In the genomic region with DNA sequence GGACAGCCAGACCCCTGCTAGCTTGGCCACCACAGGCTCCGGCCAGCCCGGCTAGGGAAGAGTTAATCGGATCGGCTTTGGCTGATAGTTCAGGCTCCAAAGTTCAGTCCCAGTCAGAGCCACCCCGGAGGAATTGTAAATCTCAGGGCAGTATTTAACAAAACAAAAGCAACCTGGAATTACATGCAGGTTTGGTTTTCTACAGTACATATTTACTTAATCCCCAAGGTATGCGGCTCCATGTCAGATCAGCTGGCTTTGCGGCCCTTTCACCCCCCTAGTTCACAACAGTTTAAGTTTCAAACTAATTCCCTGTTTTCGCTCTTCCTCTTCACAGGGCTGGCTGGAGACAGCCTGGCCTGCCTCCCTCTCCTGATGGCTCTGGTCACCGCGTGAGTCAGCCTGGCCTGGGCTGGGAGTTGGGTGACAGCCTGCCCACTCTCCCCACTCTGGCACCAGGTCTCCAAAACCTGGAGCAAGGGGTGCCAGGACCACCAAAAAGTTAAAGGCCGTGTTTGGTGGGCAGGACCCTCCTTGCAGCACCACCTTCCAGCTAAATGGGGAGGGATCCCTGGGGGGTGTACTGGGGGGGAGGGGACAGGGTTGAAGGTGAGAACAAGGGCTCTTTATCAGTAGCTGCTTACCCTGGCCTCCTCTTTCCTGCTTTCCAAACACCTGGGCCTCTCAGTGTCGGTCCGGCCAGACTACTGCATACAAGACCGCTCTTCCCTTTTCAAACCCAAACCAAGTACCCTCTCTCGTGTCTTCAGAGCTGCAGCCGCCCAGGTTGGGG, we compare ENCODE assay signal across 1 cellular context.
TF ChIP-seq lines count a peak whose summit lies in the region.

No MANE protein-coding gene starts in this region.

TF ChIP-seq in HepG2, 621 proteins besides CTCF, POLR2A, EP300 and RAD21 (continued from another document and continues in another):
- TF ChIP-seq ISX (CRISPR knock-in tag; conservative IDR thresholded peaks at IDR 0.05) (no peak), ZNF317 (CRISPR knock-in tag; IDR thresholded peaks at IDR 0.05) (0 out of 2 replicates have a peak, but pooled peaks have one; percentile 71), EED (CRISPR knock-in tag; IDR thresholded peaks at IDR 0.05) (peak; percentile 72; the same call in 1 of the 2 replicates), YEATS2 (CRISPR knock-in tag; IDR thresholded peaks at IDR 0.05; ENCODE audit: borderline replicate concordance) (no peak), RBM22 (optimal IDR thresholded peaks at IDR 0.05; ENCODE audit: low read length) (peak; percentile 92), ZC3H13 (CRISPR knock-in tag; IDR thresholded peaks at IDR 0.05) (0 out of 2 replicates have a peak, but pooled peaks have one; percentile 43), STAT5B (CRISPR knock-in tag; IDR thresholded peaks at IDR 0.05) (no peak), ZNF709 (CRISPR knock-in tag; IDR thresholded peaks at IDR 0.05) (no peak), MTA3 (CRISPR knock-in tag; IDR thresholded peaks at IDR 0.05) (no peak), ZNF883 (CRISPR knock-in tag; IDR thresholded peaks at IDR 0.05; ENCODE audit: not compliant biosample characterization) (peak; percentile 80), KLF15 (CRISPR knock-in tag; IDR thresholded peaks at IDR 0.05; ENCODE audit: borderline replicate concordance) (peak; percentile 40; the same call in 1 of the 2 replicates), ZNF510 (CRISPR knock-in tag; IDR thresholded peaks at IDR 0.05; ENCODE audit: low read depth) (no peak), ARNT2 (CRISPR knock-in tag; IDR thresholded peaks at IDR 0.05; ENCODE audit: low read depth) (no peak), CBX2 (IDR thresholded peaks at IDR 0.05; ENCODE audit: low read depth, low read length) (no peak), CBX2 (CRISPR knock-in tag; IDR thresholded peaks at IDR 0.05; ENCODE audit: low read depth) (no peak), KLF11 (CRISPR knock-in tag; IDR thresholded peaks at IDR 0.05) (peak; percentile 75), EZH2 (conservative IDR thresholded peaks at IDR 0.05; ENCODE audit: low read depth, low read length) (no peak), RAD51 (IDR thresholded peaks at IDR 0.05; ENCODE audit: borderline replicate concordance) (no peak), SP5 (CRISPR knock-in tag; IDR thresholded peaks at IDR 0.05; ENCODE audit: borderline replicate concordance, low read depth) (peak; percentile 63), ZNF644 (CRISPR knock-in tag; IDR thresholded peaks at IDR 0.05; ENCODE audit: low read depth) (no peak), MTA1 (CRISPR knock-in tag; IDR thresholded peaks at IDR 0.05; ENCODE audit: borderline replicate concordance) (peak; percentile 61; the same call in 1 of the 2 replicates), KMT2B (CRISPR knock-in tag; IDR thresholded peaks at IDR 0.05) (no peak; the same call in 1 of the 2 replicates), ZBTB20 (CRISPR knock-in tag; IDR thresholded peaks at IDR 0.05; ENCODE audit: borderline replicate concordance, low read depth) (peak; percentile 69; the same call in 1 of the 2 replicates)
- TF ChIP-seq, protein P1, sequence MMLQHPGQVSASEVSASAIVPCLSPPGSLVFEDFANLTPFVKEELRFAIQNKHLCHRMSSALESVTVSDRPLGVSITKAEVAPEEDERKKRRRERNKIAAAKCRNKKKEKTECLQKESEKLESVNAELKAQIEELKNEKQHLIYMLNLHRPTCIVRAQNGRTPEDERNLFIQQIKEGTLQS (CRISPR knock-in tag; IDR thresholded peaks at IDR 0.05): no peak; the same call in none of the 2 replicates
- TF ChIP-seq, protein P2, sequence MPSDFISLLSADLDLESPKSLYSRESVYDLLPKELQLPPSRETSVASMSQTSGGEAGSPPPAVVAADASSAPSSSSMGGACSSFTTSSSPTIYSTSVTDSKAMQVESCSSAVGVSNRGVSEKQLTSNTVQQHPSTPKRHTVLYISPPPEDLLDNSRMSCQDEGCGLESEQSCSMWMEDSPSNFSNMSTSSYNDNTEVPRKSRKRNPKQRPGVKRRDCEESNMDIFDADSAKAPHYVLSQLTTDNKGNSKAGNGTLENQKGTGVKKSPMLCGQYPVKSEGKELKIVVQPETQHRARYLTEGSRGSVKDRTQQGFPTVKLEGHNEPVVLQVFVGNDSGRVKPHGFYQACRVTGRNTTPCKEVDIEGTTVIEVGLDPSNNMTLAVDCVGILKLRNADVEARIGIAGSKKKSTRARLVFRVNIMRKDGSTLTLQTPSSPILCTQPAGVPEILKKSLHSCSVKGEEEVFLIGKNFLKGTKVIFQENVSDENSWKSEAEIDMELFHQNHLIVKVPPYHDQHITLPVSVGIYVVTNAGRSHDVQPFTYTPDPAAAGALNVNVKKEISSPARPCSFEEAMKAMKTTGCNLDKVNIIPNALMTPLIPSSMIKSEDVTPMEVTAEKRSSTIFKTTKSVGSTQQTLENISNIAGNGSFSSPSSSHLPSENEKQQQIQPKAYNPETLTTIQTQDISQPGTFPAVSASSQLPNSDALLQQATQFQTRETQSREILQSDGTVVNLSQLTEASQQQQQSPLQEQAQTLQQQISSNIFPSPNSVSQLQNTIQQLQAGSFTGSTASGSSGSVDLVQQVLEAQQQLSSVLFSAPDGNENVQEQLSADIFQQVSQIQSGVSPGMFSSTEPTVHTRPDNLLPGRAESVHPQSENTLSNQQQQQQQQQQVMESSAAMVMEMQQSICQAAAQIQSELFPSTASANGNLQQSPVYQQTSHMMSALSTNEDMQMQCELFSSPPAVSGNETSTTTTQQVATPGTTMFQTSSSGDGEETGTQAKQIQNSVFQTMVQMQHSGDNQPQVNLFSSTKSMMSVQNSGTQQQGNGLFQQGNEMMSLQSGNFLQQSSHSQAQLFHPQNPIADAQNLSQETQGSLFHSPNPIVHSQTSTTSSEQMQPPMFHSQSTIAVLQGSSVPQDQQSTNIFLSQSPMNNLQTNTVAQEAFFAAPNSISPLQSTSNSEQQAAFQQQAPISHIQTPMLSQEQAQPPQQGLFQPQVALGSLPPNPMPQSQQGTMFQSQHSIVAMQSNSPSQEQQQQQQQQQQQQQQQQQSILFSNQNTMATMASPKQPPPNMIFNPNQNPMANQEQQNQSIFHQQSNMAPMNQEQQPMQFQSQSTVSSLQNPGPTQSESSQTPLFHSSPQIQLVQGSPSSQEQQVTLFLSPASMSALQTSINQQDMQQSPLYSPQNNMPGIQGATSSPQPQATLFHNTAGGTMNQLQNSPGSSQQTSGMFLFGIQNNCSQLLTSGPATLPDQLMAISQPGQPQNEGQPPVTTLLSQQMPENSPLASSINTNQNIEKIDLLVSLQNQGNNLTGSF (CRISPR knock-in tag; IDR thresholded peaks at IDR 0.05): no peak
- TF ChIP-seq, protein P3, sequence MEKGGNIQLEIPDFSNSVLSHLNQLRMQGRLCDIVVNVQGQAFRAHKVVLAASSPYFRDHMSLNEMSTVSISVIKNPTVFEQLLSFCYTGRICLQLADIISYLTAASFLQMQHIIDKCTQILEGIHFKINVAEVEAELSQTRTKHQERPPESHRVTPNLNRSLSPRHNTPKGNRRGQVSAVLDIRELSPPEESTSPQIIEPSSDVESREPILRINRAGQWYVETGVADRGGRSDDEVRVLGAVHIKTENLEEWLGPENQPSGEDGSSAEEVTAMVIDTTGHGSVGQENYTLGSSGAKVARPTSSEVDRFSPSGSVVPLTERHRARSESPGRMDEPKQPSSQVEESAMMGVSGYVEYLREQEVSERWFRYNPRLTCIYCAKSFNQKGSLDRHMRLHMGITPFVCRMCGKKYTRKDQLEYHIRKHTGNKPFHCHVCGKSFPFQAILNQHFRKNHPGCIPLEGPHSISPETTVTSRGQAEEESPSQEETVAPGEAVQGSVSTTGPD (CRISPR knock-in tag; IDR thresholded peaks at IDR 0.05): peak; percentile 87
- TF ChIP-seq, protein P4, sequence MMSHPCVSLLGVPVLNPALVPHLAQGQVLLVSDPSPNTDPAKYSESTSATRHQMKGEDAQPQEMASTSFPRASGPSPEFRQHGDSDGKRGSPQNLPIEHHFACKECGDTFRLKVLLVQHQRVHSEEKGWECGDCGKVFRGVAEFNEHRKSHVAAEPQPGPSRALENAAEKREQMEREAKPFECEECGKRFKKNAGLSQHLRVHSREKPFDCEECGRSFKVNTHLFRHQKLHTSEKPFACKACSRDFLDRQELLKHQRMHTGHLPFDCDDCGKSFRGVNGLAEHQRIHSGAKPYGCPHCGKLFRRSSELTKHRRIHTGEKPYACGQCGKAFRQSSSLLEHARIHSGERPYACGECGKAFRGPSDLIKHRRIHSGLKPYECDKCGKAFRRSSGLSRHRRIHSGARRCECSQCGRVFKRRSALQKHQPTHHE (CRISPR knock-in tag; IDR thresholded peaks at IDR 0.05; ENCODE audit: borderline replicate concordance): peak; percentile 87; the same call in 1 of the 2 replicates
- TF ChIP-seq, protein P5, sequence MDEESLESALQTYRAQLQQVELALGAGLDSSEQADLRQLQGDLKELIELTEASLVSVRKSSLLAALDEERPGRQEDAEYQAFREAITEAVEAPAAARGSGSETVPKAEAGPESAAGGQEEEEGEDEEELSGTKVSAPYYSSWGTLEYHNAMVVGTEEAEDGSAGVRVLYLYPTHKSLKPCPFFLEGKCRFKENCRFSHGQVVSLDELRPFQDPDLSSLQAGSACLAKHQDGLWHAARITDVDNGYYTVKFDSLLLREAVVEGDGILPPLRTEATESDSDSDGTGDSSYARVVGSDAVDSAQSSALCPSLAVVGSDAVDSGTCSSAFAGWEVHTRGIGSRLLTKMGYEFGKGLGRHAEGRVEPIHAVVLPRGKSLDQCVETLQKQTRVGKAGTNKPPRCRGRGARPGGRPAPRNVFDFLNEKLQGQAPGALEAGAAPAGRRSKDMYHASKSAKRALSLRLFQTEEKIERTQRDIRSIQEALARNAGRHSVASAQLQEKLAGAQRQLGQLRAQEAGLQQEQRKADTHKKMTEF (CRISPR knock-in tag; IDR thresholded peaks at IDR 0.05): peak; percentile 78
- TF ChIP-seq, protein P6, sequence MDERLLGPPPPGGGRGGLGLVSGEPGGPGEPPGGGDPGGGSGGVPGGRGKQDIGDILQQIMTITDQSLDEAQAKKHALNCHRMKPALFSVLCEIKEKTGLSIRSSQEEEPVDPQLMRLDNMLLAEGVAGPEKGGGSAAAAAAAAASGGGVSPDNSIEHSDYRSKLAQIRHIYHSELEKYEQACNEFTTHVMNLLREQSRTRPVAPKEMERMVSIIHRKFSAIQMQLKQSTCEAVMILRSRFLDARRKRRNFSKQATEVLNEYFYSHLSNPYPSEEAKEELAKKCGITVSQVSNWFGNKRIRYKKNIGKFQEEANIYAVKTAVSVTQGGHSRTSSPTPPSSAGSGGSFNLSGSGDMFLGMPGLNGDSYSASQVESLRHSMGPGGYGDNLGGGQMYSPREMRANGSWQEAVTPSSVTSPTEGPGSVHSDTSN (CRISPR knock-in tag; IDR thresholded peaks at IDR 0.05): no peak
- TF ChIP-seq, protein P7, sequence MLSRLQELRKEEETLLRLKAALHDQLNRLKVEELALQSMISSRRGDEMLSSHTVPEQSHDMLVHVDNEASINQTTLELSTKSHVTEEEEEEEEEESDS (CRISPR knock-in tag; IDR thresholded peaks at IDR 0.05; ENCODE audit: borderline replicate concordance): peak; percentile 87; the same call in 1 of the 2 replicates
- TF ChIP-seq, protein P8, sequence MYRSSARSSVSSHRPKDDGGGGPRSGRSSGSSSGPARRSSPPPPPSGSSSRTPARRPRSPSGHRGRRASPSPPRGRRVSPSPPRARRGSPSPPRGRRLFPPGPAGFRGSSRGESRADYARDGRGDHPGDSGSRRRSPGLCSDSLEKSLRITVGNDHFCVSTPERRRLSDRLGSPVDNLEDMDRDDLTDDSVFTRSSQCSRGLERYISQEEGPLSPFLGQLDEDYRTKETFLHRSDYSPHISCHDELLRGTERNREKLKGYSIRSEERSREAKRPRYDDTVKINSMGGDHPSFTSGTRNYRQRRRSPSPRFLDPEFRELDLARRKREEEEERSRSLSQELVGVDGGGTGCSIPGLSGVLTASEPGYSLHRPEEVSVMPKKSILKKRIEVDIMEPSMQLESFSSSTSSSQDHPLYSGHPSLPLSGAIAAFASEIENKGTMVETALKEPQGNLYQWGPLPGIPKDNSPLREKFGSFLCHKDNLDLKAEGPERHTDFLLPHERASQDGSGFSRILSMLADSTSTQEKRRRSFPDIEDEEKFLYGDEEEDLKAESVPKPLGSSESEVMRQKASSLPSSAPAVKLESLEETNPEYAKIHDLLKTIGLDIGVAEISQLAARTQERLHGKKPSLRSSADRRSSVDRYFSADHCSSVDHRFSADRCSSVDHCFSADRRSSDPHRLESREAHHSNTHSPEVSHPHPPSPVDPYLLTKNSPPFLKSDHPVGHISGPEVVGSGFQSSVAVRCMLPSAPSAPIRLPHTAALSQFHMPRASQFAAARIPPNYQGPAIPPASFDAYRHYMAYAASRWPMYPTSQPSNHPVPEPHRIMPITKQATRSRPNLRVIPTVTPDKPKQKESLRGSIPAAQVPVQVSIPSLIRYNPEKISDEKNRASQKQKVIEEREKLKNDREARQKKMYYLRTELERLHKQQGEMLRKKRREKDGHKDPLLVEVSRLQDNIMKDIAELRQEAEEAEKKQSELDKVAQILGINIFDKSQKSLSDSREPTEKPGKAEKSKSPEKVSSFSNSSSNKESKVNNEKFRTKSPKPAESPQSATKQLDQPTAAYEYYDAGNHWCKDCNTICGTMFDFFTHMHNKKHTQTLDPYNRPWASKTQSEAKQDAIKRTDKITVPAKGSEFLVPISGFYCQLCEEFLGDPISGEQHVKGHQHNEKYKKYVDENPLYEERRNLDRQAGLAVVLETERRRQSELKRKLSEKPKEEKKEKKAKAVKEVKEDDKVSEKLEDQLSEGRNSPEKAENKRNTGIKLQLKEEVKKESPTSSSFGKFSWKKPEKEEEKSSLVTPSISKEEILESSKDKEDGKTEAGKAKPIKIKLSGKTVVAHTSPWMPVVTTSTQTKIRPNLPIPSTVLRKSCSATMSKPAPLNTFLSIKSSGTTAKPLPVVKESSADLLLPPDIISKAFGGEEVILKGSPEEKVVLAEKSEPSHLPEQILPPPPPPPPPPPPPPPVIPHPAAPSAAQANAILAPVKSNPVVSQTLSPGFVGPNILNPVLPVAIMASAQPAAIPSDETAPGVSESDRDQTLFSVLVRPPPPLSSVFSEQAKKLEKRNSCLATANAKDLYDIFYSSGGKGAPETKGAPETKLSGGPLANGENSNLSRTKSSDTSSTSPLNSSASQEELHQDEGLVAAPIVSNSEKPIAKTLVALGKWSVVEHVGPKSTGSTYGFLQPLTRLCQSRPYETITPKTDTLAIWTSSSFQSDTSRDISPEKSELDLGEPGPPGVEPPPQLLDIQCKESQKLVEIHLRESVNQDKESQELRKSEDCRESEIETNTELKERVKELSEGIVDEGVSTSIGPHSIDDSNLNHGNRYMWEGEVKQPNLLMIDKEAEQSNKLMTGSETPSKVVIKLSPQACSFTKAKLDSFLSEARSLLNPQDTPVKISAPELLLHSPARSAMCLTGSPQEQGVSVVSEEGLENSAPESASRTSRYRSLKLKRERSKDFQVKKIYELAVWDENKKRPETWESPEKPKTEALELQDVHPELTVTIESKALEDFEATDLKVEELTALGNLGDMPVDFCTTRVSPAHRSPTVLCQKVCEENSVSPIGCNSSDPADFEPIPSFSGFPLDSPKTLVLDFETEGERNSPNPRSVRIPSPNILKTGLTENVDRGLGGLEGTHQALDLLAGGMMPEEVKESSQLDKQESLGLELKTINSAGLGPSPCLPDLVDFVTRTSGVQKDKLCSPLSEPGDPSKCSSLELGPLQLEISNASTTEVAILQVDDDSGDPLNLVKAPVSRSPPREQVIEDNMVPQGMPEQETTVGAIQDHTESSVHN (CRISPR knock-in tag; IDR thresholded peaks at IDR 0.05): no peak
- TF ChIP-seq, protein P9, sequence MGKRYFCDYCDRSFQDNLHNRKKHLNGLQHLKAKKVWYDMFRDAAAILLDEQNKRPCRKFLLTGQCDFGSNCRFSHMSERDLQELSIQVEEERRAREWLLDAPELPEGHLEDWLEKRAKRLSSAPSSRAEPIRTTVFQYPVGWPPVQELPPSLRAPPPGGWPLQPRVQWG (CRISPR knock-in tag; IDR thresholded peaks at IDR 0.05; ENCODE audit: borderline replicate concordance, low read depth): no peak
